ENCODE assay signal across 17 cellular contexts in the genomic region with DNA sequence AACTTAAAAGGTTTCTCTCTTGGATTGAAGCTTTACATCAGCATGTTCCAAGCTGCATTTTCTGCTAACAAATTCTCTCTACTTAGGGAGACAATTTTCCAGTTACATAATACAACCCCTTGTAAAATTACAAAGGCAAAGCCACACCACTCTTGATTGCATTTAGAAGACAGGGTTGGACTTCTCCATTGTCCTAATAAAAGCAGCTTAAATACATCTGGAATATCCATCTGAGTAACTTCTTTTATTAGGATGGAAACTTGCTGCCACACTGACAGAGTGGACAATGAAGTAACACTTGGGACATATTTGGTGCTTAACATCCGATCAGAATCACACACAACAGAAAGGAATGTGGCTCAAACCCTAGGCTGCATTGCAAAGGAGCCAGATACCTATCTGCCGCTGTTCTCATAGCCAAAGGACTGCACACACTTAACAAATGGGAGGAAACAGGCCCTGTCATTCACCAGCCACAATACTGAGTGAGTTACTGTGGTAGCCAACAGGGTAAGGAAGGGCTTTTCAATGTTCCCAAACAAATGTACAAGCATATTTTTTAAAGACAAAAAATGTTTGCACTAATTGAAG.
DNase-seq lines count a peak whose midpoint lies in the region; ATAC-seq and TF ChIP-seq lines count a peak whose summit lies in the region.
"Had no signal": no experiment of that assay in that cellular context is flagged by ENCODE, and none has a peak within 500 bp of the region (broad histone marks: within the 10 kb centered on the region; RNA-seq: fewer than 3 reads in every experiment).

No MANE protein-coding gene starts in this region.

- H3K36me3 ChIP-seq in GM23338 (ENCODE audit: insufficient read depth) = no peaks in the 10 kb centered on the region
- no peaks in the 10 kb centered on the region for H3K36me3 ChIP-seq in PC-9 (ENCODE audit: low read depth)
- no peaks in the 10 kb centered on the region for H3K36me3 ChIP-seq in smooth muscle cell (ENCODE audit: low read depth)
- H3K36me3 ChIP-seq: lower lobe of right lung, SJCRH30 had no signal

- H2AFZ ChIP-seq in GM23338 (no peak overlapping the region), PC-9 (no peak overlapping the region), smooth muscle cell (ENCODE audit: low read depth) (no peak overlapping the region)

- H3K27me3 ChIP-seq in GM23338 (ENCODE audit: insufficient read depth) = no peaks in the 10 kb centered on the region
- no peaks in the 10 kb centered on the region for H3K27me3 ChIP-seq in PC-9 (ENCODE audit: insufficient read depth, low read depth)
- peaks cover 13% of the 10 kb centered on the region for H3K27me3 ChIP-seq in smooth muscle cell (ENCODE audit: low read depth)
- H3K27me3 ChIP-seq: SJCRH30 had no signal

- no peaks in the 10 kb centered on the region for H3K27me3 Mint-ChIP-seq in GM23338 (ENCODE audit: insufficient read depth, low read depth, poor library complexity)

- H3K9me3 Mint-ChIP-seq in GM23338 = no peaks in the 10 kb centered on the region
- H3K9me3 Mint-ChIP-seq: nephron progenitor cell had no signal

- POLR2A ChIA-PET in PC-9 (lab: Charles Lee; ENCODE audit: unreplicated experiment) = interaction anchor here (0.6 to 0.7 kb wide), 2 partner anchors 173 to 890 kb away, joined by 5 to 6 read pairs; no protein-coding TSS in a partner anchor

- CTCF ChIA-PET in PC-9 (lab: Charles Lee) = no interaction called here

- H3K27ac ChIP-seq in GM23338 (ENCODE audit: low read depth) (no peak overlapping the region; the same call in 1 of the 2 replicates), PC-9 (no peak overlapping the region), smooth muscle cell (ENCODE audit: low read depth) (peak overlapping the region; percentile 22), substantia nigra (ENCODE audit: low read depth, low read length, poor library complexity, severe bottlenecking) (no peak overlapping the region)
- H3K27ac ChIP-seq: lower lobe of right lung, SJCRH30 had no signal

- intact Hi-C loops in PC-9 (cut with micrococcal nuclease; ENCODE audit: unreplicated experiment) = no loop called here

- peaks cover 2% of the 10 kb centered on the region; the same call in 1 of the 3 replicates for H3K4me1 Mint-ChIP-seq in GM23338
- H3K4me1 Mint-ChIP-seq: activated CD4-positive, alpha-beta T cell treated with anti-CD3 and anti-CD28 coated beads for 36 hours had no signal

- H3K4me1 ChIP-seq in GM23338 (ENCODE audit: insufficient read depth) (no peaks in the 10 kb centered on the region), PC-9 (replicated peaks; ENCODE audit: insufficient read depth) (no peaks in the 10 kb centered on the region), smooth muscle cell (ENCODE audit: low read depth) (no peaks in the 10 kb centered on the region)
- H3K4me1 ChIP-seq: lower lobe of right lung, SJCRH30 had no signal

- no peaks in the 10 kb centered on the region for H3K79me2 ChIP-seq in GM23338 (replicated peaks; ENCODE audit: insufficient read depth)
- H3K79me2 ChIP-seq in PC-9 (ENCODE audit: low read depth) = no peaks in the 10 kb centered on the region
- H3K79me2 ChIP-seq in smooth muscle cell (ENCODE audit: low read depth) = no peaks in the 10 kb centered on the region

- H3K9me3 ChIP-seq in PC-9 (ENCODE audit: insufficient read depth, low read depth) (no peaks in the 10 kb centered on the region), smooth muscle cell (replicated peaks; ENCODE audit: low read depth) (no peaks in the 10 kb centered on the region)
- H3K9me3 ChIP-seq: lower lobe of right lung, SJCRH30 had no signal

- DNase-seq in GM23338 (ENCODE audit: low spot score) (no peak), PC-9 (peak; percentile 12 to 46), erythroblast (lab: John Stamatoyannopoulos, UW) (peak; percentile 16 to 43), smooth muscle cell (lab: John Stamatoyannopoulos, UW; ENCODE audit: unreplicated experiment) (no peak), substantia nigra (lab: John Stamatoyannopoulos, UW) (no peak), NCI-H526 (lab: John Stamatoyannopoulos, UW) (no peak), SW 1271 (lab: John Stamatoyannopoulos, UW) (no peak)
- DNase-seq: activated CD4-positive, alpha-beta T cell treated with anti-CD3 and anti-CD28 coated beads for 36 hours; activated CD8-positive, alpha-beta memory T cell treated with anti-CD3 and anti-CD28 coated beads, Interleukin-2, amount 50 U/mL, for 48 hours; activated naive CD4-positive, alpha-beta T cell treated with anti-CD3 and anti-CD28 coated beads for 36 hours; caudate nucleus; DMS53; lower lobe of right lung; NCI-H1105 treated with DMSO at 0.1 percent for 48 hours; nephron progenitor cell had no signal

- H4K20me1 ChIP-seq in GM23338 (replicated peaks; ENCODE audit: insufficient read depth) = no peaks in the 10 kb centered on the region; the same call in 1 of the 2 replicates
- no peaks in the 10 kb centered on the region for H4K20me1 ChIP-seq in PC-9 (ENCODE audit: insufficient read depth)
- H4K20me1 ChIP-seq in smooth muscle cell (ENCODE audit: low read depth) = no peaks in the 10 kb centered on the region

- H3K4me3 ChIP-seq in GM23338 = no peak overlapping the region
- H3K4me3 ChIP-seq in PC-9 = no peak overlapping the region
- no peak overlapping the region for H3K4me3 ChIP-seq in smooth muscle cell
- H3K4me3 ChIP-seq: lower lobe of right lung, SJCRH30 had no signal

- 9% methylated on average over 2 of the region's 2 CpGs for WGBS in smooth muscle cell (ENCODE audit: low lambda C conversion rate)

- TF ChIP-seq CTCF in GM23338 (conservative IDR thresholded peaks at IDR 0.05; ENCODE audit: low read depth in 2 of 2) = no peak
- no peak for TF ChIP-seq CTCF in PC-9 (conservative IDR thresholded peaks at IDR 0.05)
- TF ChIP-seq CTCF in smooth muscle cell (IDR thresholded peaks at IDR 0.05; ENCODE audit: borderline replicate concordance, insufficient read depth, poor library complexity, severe bottlenecking) = no peak

- H3F3A ChIP-seq in GM23338 (replicated peaks; ENCODE audit: low read depth) = no peaks in the 10 kb centered on the region
- H3F3A ChIP-seq in PC-9 (ENCODE audit: insufficient read depth, low read depth) = no peaks in the 10 kb centered on the region
- no peaks in the 10 kb centered on the region for H3F3A ChIP-seq in smooth muscle cell (ENCODE audit: low read depth)

- H3K4me3 Mint-ChIP-seq in GM23338 = no peak overlapping the region
- H3K4me3 Mint-ChIP-seq: activated CD4-positive, alpha-beta T cell treated with anti-CD3 and anti-CD28 coated beads for 36 hours; activated naive CD4-positive, alpha-beta T cell treated with anti-CD3 and anti-CD28 coated beads for 36 hours; nephron progenitor cell had no signal

- H3K9me2 ChIP-seq in GM23338 (ENCODE audit: insufficient read depth) (no peaks in the 10 kb centered on the region), PC-9 (ENCODE audit: insufficient read depth) (no peaks in the 10 kb centered on the region)

- no peak overlapping the region for H3K9ac ChIP-seq in smooth muscle cell (ENCODE audit: low read depth)

- no peak overlapping the region for H3K4me2 ChIP-seq in GM23338
- no peak overlapping the region for H3K4me2 ChIP-seq in PC-9
- H3K4me2 ChIP-seq in smooth muscle cell = peak overlapping the region; percentile 5

- no peaks in the 10 kb centered on the region for H3K36me3 Mint-ChIP-seq in GM23338 (ENCODE audit: low read depth)

- H3K27ac Mint-ChIP-seq in GM23338 = no peak overlapping the region
- H3K27ac Mint-ChIP-seq: activated CD4-positive, alpha-beta T cell treated with anti-CD3 and anti-CD28 coated beads for 36 hours; activated naive CD4-positive, alpha-beta T cell treated with anti-CD3 and anti-CD28 coated beads for 36 hours; nephron progenitor cell had no signal

- no TSS peak for BruUV-seq in PC-9 (replicated peaks; lab: Mats Ljungman, UMichigan)

- TF ChIP-seq POLR2A in erythroblast (IDR thresholded peaks at IDR 0.05; ENCODE audit: low read length) = no peak

- peak; percentile 58 for ATAC-seq in GM23338
- no peak for ATAC-seq in HG02840 (IDR thresholded peaks at IDR 0.05; ENCODE audit: low FRiP score, unreplicated experiment)
- ATAC-seq: activated CD4-positive, alpha-beta T cell treated with anti-CD3 and anti-CD28 coated beads for 36 hours; lower lobe of right lung had no signal

TF ChIP-seq in GM23338, 12 proteins besides CTCF, POLR2A, EP300 and RAD21 (continues in another document):
- TF ChIP-seq CREB1 (CRISPR knock-in tag; IDR thresholded peaks at IDR 0.05; ENCODE audit: low read depth) = no peak
- TF ChIP-seq POLR2AphosphoS5 (IDR thresholded peaks at IDR 0.05; ENCODE audit: low read depth) = no peak
- TF ChIP-seq ZNF331 (CRISPR knock-in tag; IDR thresholded peaks at IDR 0.05; ENCODE audit: low read depth) = no peak
- TF ChIP-seq EZH2phosphoT487 (IDR thresholded peaks at IDR 0.05; ENCODE audit: unreplicated experiment) = no peak
- TF ChIP-seq, protein P1, sequence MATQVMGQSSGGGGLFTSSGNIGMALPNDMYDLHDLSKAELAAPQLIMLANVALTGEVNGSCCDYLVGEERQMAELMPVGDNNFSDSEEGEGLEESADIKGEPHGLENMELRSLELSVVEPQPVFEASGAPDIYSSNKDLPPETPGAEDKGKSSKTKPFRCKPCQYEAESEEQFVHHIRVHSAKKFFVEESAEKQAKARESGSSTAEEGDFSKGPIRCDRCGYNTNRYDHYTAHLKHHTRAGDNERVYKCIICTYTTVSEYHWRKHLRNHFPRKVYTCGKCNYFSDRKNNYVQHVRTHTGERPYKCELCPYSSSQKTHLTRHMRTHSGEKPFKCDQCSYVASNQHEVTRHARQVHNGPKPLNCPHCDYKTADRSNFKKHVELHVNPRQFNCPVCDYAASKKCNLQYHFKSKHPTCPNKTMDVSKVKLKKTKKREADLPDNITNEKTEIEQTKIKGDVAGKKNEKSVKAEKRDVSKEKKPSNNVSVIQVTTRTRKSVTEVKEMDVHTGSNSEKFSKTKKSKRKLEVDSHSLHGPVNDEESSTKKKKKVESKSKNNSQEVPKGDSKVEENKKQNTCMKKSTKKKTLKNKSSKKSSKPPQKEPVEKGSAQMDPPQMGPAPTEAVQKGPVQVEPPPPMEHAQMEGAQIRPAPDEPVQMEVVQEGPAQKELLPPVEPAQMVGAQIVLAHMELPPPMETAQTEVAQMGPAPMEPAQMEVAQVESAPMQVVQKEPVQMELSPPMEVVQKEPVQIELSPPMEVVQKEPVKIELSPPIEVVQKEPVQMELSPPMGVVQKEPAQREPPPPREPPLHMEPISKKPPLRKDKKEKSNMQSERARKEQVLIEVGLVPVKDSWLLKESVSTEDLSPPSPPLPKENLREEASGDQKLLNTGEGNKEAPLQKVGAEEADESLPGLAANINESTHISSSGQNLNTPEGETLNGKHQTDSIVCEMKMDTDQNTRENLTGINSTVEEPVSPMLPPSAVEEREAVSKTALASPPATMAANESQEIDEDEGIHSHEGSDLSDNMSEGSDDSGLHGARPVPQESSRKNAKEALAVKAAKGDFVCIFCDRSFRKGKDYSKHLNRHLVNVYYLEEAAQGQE (IDR thresholded peaks at IDR 0.05; ENCODE audit: unreplicated experiment) = no peak
- TF ChIP-seq STAT1 (IDR thresholded peaks at IDR 0.05; ENCODE audit: unreplicated experiment) = no peak

Comparison
In these comparisons a context has a peak if more than half of its experiments do, and no peak if none do; other contexts are left out.
1. DNase-seq: peak in PC-9 (2 of 2) and erythroblast (2 of 2); none in GM23338 (single experiment), smooth muscle cell (single experiment), substantia nigra (0 of 49), NCI-H526 (0 of 2) and SW 1271 (0 of 2).